In the genomic region with DNA sequence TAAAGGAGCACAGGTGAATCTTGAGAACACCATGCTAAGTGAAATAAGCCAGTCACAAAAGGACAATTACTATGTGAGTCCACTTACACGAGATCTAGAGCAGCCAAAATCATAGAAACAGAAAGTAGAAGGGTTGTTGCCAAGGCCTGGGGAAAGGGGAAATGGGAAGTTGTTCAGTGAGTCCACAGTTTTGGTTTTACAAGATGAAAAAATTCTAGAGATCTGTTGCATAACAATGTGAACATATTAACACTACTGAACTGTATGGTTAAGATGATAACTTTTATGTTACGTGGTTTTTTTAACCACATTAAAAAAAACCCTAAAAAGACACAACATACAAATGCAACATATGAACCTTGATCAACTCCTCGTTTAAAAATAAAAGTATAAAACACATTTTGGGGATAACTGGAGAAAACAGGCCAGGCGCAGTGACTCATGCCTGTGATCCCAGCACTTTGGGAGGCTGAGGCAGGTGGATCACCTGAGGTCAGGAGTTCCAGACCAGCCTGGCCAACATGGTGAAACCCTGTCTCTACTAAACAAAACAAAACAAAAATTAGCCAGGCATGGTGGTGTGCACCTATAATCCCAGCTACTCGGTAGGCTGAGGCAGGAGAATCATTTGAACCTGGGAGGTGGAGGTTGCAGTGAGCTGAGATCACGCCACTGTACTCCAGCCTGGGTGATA, we compare ENCODE assay signal across 8 cellular contexts. TPM values are rescaled to one million over a fixed set of nuclear protein-coding genes. Genes with fewer than 3 reads are reported as not detected.
A peak's percentile ranks its signal among the peaks of the same experiment; 100 is the strongest.
DNase-seq lines count a peak whose midpoint lies in the region; ATAC-seq and TF ChIP-seq lines count a peak whose summit lies in the region.
"Not testable (repeated sequence)": the region's sequence is repeated elsewhere in the genome, so short reads cannot be mapped to it uniquely, and the experiment has no call there.

No MANE protein-coding gene starts in this region.

- H3K4me1 Mint-ChIP-seq in CD8-positive, alpha-beta memory T cell: peaks cover 27 to 46% (median 38%) of the 10 kb centered on the region in 3 donors
- H3K4me1 Mint-ChIP-seq in activated naive CD4-positive, alpha-beta T cell treated with anti-CD3 and anti-CD28 coated beads, Interleukin-2, amount 10 ng/mL, durations not matched to agents 7 days and 5 days: peaks cover 25% of the 10 kb centered on the region
- peaks cover 31 to 40% of the 10 kb centered on the region in 2 donors for H3K4me1 Mint-ChIP-seq in natural killer cell

- not testable (repeated sequence) for H3K9me3 ChIP-seq in CD8-positive, alpha-beta memory T cell (ENCODE audit: low read length)

- H3K27me3 ChIP-seq in CD8-positive, alpha-beta memory T cell (ENCODE audit: insufficient read depth, low read length, poor library complexity, severe bottlenecking): not testable (repeated sequence)

- POLR2A ChIA-PET in CD8-positive, alpha-beta memory T cell (lab: Charles Lee): not testable (repeated sequence)

- peaks cover 20 to 69% (median 27%) of the 10 kb centered on the region in 3 donors for H3K36me3 Mint-ChIP-seq in CD8-positive, alpha-beta memory T cell
- peaks cover 57% of the 10 kb centered on the region for H3K36me3 Mint-ChIP-seq in activated naive CD4-positive, alpha-beta T cell treated with anti-CD3 and anti-CD28 coated beads, Interleukin-2, amount 10 ng/mL, durations not matched to agents 7 days and 5 days
- not testable (repeated sequence) for H3K36me3 Mint-ChIP-seq in natural killer cell

- H3K4me1 ChIP-seq in CD8-positive, alpha-beta memory T cell (ENCODE audit: insufficient read depth, low read length): not testable (repeated sequence)

- TF ChIP-seq CTCF in natural killer cell (IDR thresholded peaks at IDR 0.05): not testable (repeated sequence)

- peak in 2 of 5 donors; percentile 13 to 14 for DNase-seq in CD8-positive, alpha-beta memory T cell
- DNase-seq in SIG-M5 (lab: John Stamatoyannopoulos, UW): peak; percentile 83
- not testable (repeated sequence) for DNase-seq in activated naive CD4-positive, alpha-beta T cell treated with anti-CD3 and anti-CD28 coated beads, Interleukin-2, amount 10 ng/mL, durations not matched to agents 7 days and 5 days; natural killer cell

- H3K27ac ChIP-seq in CD8-positive, alpha-beta memory T cell (ENCODE audit: low read depth, low read length): not testable (repeated sequence)

- peak overlapping the region; percentile 2 to 83 (median 72) for H3K27ac Mint-ChIP-seq in CD8-positive, alpha-beta memory T cell
- H3K27ac Mint-ChIP-seq in activated naive CD4-positive, alpha-beta T cell treated with anti-CD3 and anti-CD28 coated beads, Interleukin-2, amount 10 ng/mL, durations not matched to agents 7 days and 5 days: peak overlapping the region; percentile 0
- H3K27ac Mint-ChIP-seq in natural killer cell: peak overlapping the region; percentile 5 to 39

- not testable (repeated sequence) for H3K4me3 ChIP-seq in CD8-positive, alpha-beta memory T cell (ENCODE audit: low read length)

- not testable (repeated sequence) for H3K9me3 Mint-ChIP-seq in CD8-positive, alpha-beta memory T cell; activated naive CD4-positive, alpha-beta T cell treated with anti-CD3 and anti-CD28 coated beads, Interleukin-2, amount 10 ng/mL, durations not matched to agents 7 days and 5 days; natural killer cell

- H3K36me3 ChIP-seq in CD8-positive, alpha-beta memory T cell (ENCODE audit: insufficient read depth, low read length): not testable (repeated sequence)

- not testable (repeated sequence) for H3K27me3 Mint-ChIP-seq in CD8-positive, alpha-beta memory T cell; activated naive CD4-positive, alpha-beta T cell treated with anti-CD3 and anti-CD28 coated beads, Interleukin-2, amount 10 ng/mL, durations not matched to agents 7 days and 5 days; natural killer cell (ENCODE audit: low read depth in 2 of 2)

- peak overlapping the region in 4 of 7 donors; percentile 7 to 53 (median 14) for H3K4me3 Mint-ChIP-seq in CD8-positive, alpha-beta memory T cell
- H3K4me3 Mint-ChIP-seq in activated naive CD4-positive, alpha-beta T cell treated with anti-CD3 and anti-CD28 coated beads, Interleukin-2, amount 10 ng/mL, durations not matched to agents 7 days and 5 days; natural killer cell: not testable (repeated sequence)

- CTCF ChIA-PET in CD8-positive, alpha-beta memory T cell (lab: Charles Lee); activated naive CD4-positive, alpha-beta T cell treated with anti-CD3 and anti-CD28 coated beads, Interleukin-2, amount 10 ng/mL, durations not matched to agents 7 days and 5 days (lab: Charles Lee): not testable (repeated sequence)

- peak; percentile 78 for ATAC-seq in GM19025 (IDR thresholded peaks at IDR 0.05; ENCODE audit: low read depth, unreplicated experiment)
- ATAC-seq in GM21529 (IDR thresholded peaks at IDR 0.05; ENCODE audit: unreplicated experiment): peak; percentile 92
- peak; percentile 87 for ATAC-seq in HG02981 (IDR thresholded peaks at IDR 0.05; ENCODE audit: unreplicated experiment)
- peak; percentile 78 for ATAC-seq in HG03521 (IDR thresholded peaks at IDR 0.05; ENCODE audit: unreplicated experiment)
- peak; percentile 59 to 81 (median 74) for ATAC-seq in natural killer cell

- intact Hi-C loops in natural killer cell (cut with micrococcal nuclease): not testable (repeated sequence)

RNA-seq across cellular contexts. Expression of a gene that starts 43.0 kb away (rescaled TPM):
- 10 to 100 TPM; 19.9 to 20.7 TPM for total RNA-seq in CD8-positive, alpha-beta memory T cell
- 17.0 TPM for polyA plus RNA-seq in CD8-positive, alpha-beta memory T cell
- total RNA-seq in natural killer cell: 10 to 100 TPM in 2 of 3 donors, 1 to 10 TPM in 1; 6.8 to 14.0 (median 12.0) TPM

RNA-seq across cellular contexts. Expression of a gene that starts 47.6 kb away (rescaled TPM):
- total RNA-seq in CD8-positive, alpha-beta memory T cell: 10 to 100 TPM; 84.5 to 84.9 TPM
- polyA plus RNA-seq in CD8-positive, alpha-beta memory T cell: 39.2 TPM
- 10 to 100 TPM; 65.3 to 77.3 (median 73.0) TPM for total RNA-seq in natural killer cell

RNA-seq across cellular contexts. Expression of a gene that starts 55.1 kb away (rescaled TPM):
- 10 to 100 TPM; 16.6 to 16.9 TPM for total RNA-seq in CD8-positive, alpha-beta memory T cell
- polyA plus RNA-seq in CD8-positive, alpha-beta memory T cell: 18.5 TPM
- 10 to 100 TPM; 12.6 to 22.5 (median 15.5) TPM for total RNA-seq in natural killer cell

Comparison
In these comparisons a context has a peak if more than half of its experiments do, and no peak if none do; other contexts are left out.
1. H3K27ac Mint-ChIP-seq: peak in every context shown above with its lines; median percentile 72 in CD8-positive, alpha-beta memory T cell; 22 in natural killer cell; 0 in activated naive CD4-positive, alpha-beta T cell treated with anti-CD3 and anti-CD28 coated beads, Interleukin-2, amount 10 ng/mL, durations not matched to agents 7 days and 5 days.